24 cellular contexts compared by ENCODE assay signal in genomic region chr12:125122668-125123067, GRCh38.
"Had no signal": no experiment of that assay in that cellular context is flagged by ENCODE, and none has a peak within 500 bp of the region (broad histone marks: within the 10 kb centered on the region; RNA-seq: fewer than 3 reads in every experiment).

No MANE protein-coding gene starts in this region.

- H3K4me2 ChIP-seq: KMS-11 had no signal

- H3K4me3 Mint-ChIP-seq: activated CD4-positive, alpha-beta T cell treated with anti-CD3 and anti-CD28 coated beads for 36 hours; activated CD8-positive, alpha-beta T cell treated with anti-CD3 and anti-CD28 coated beads for 36 hours; activated naive CD8-positive, alpha-beta T cell treated with anti-CD3 and anti-CD28 coated beads, Interleukin-2, amount 10 ng/mL, durations not matched to agents 7 days and 5 days had no signal

- H3K27ac Mint-ChIP-seq: activated CD4-positive, alpha-beta T cell treated with anti-CD3 and anti-CD28 coated beads for 36 hours; activated CD8-positive, alpha-beta T cell treated with anti-CD3 and anti-CD28 coated beads for 36 hours; activated naive CD8-positive, alpha-beta T cell treated with anti-CD3 and anti-CD28 coated beads, Interleukin-2, amount 10 ng/mL, durations not matched to agents 7 days and 5 days had no signal

- H3K27ac ChIP-seq: adrenal gland, breast epithelium, KMS-11, VCaP had no signal

- DNase-seq: activated CD4-positive, alpha-beta T cell treated with anti-CD3 and anti-CD28 coated beads for 36 hours; activated CD4-positive, alpha-beta T cell treated with anti-CD3 and anti-CD28 coated beads, Interleukin-2, amount 50 U/mL, for 1 hour; activated CD8-positive, alpha-beta memory T cell treated with anti-CD3 and anti-CD28 coated beads, Interleukin-2, amount 50 U/mL, for 48 hours; activated CD8-positive, alpha-beta T cell treated with anti-CD3 and anti-CD28 coated beads for 36 hours; activated naive CD4-positive, alpha-beta T cell treated with anti-CD3 and anti-CD28 coated beads, Interleukin-2, amount 50 U/mL, for 16 hours; activated naive CD8-positive, alpha-beta T cell treated with anti-CD3 and anti-CD28 coated beads, Interleukin-2, amount 10 ng/mL, durations not matched to agents 7 days and 5 days; activated T-cell treated with anti-CD3 and anti-CD28 coated beads, Interleukin-2, amount 50 U/mL, for 1 hour; adrenal gland; anterior cingulate cortex; caudate nucleus; NCI-H1105; NCI-H1436; NCI-H1694 treated with DMSO at 0.1 percent for 48 hours; NCI-H2029 treated with DMSO at 0.1 percent for 48 hours; NCI-H345; NCI-H510A; NCI-H526 treated with DMSO at 0.1 percent for 48 hours; PC-3; SHP77 treated with DMSO at 0.1 percent for 48 hours; T-helper 2 cell; T1000 had no signal

- ATAC-seq: activated CD4-positive, alpha-beta T cell treated with anti-CD3 and anti-CD28 coated beads for 36 hours; activated CD8-positive, alpha-beta T cell treated with anti-CD3 and anti-CD28 coated beads for 36 hours; PC-3 had no signal

- H3K9me3 ChIP-seq: adrenal gland, breast epithelium had no signal

- H3K27me3 Mint-ChIP-seq: activated CD4-positive, alpha-beta T cell treated with anti-CD3 and anti-CD28 coated beads for 36 hours; activated CD8-positive, alpha-beta T cell treated with anti-CD3 and anti-CD28 coated beads for 36 hours; activated naive CD8-positive, alpha-beta T cell treated with anti-CD3 and anti-CD28 coated beads, Interleukin-2, amount 10 ng/mL, durations not matched to agents 7 days and 5 days had no signal

- H3K9ac ChIP-seq: KMS-11 had no signal

- H3K4me3 ChIP-seq: adrenal gland, breast epithelium had no signal

- H3K4me1 ChIP-seq: adrenal gland, breast epithelium had no signal

- H3K4me1 Mint-ChIP-seq: activated CD4-positive, alpha-beta T cell treated with anti-CD3 and anti-CD28 coated beads for 36 hours had no signal

- H3K27me3 ChIP-seq: adrenal gland, breast epithelium had no signal

- H3K9me3 Mint-ChIP-seq: activated CD8-positive, alpha-beta T cell treated with anti-CD3 and anti-CD28 coated beads for 36 hours; activated naive CD8-positive, alpha-beta T cell treated with anti-CD3 and anti-CD28 coated beads, Interleukin-2, amount 10 ng/mL, durations not matched to agents 7 days and 5 days had no signal

- H3K36me3 ChIP-seq: adrenal gland, breast epithelium had no signal
